8 cellular contexts compared by ENCODE assay signal in the genomic region with DNA sequence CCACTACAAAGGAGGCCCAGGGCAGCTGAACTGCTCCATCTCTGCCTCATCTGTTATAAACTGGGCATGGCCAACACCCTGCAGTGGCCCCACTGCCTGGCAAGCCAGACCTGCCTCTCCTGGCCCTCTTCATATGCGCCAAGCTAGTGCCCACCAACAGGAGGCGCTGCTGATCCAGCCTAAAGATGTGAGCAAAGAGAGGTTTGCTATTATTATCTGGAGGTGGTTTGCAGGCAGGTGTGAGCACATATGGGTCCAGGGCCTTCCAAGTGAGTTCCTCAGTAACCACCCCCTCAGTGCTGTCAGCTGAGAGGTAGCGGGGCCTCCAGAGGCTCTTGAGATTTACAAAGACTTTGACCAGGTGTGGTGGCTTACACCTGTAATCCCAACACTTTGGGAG.
A peak's percentile ranks its signal among the peaks of the same experiment; 100 is the strongest.
DNase-seq lines count a peak whose midpoint lies in the region; ATAC-seq and TF ChIP-seq lines count a peak whose summit lies in the region.

No MANE protein-coding gene starts in this region.

- no peak overlapping the region for H3K4me3 Mint-ChIP-seq in endothelial cell (ENCODE audit: unreplicated experiment)

- H3K4me3 ChIP-seq in left ventricle myocardium inferior, result no peak overlapping the region
- no peak overlapping the region for H3K4me3 ChIP-seq in right atrium auricular region

- H3K36me3 ChIP-seq in left ventricle myocardium inferior (no peaks in the 10 kb centered on the region), right atrium auricular region (no peaks in the 10 kb centered on the region)

- H3K36me3 Mint-ChIP-seq in endothelial cell (ENCODE audit: low read depth, unreplicated experiment), result peaks cover 5% of the 10 kb centered on the region

- no peak for ATAC-seq in HG03135 (IDR thresholded peaks at IDR 0.05; ENCODE audit: unreplicated experiment)

- DNase-seq in left ventricle myocardium inferior, result no peak
- no peak for DNase-seq in right atrium auricular region (ENCODE audit: low spot score)
- peak; percentile 67 to 68 for DNase-seq in activated CD4-positive, alpha-beta T cell treated with anti-CD3 and anti-CD28 coated beads, Interleukin-2, amount 50 U/mL, for 4 hours
- peak; percentile 54 for DNase-seq in endothelial cell (ENCODE audit: low spot score)
- peak; percentile 44 for DNase-seq in stimulated activated CD4-positive, alpha-beta T cell treated with anti-CD3 and anti-CD28 coated beads, Interleukin-2, amount 100 ng/mL, for 4 hours (ENCODE audit: low read depth)
- no peak for DNase-seq in hippocampal formation (lab: John Stamatoyannopoulos, UW)
- no peak for DNase-seq in occipital lobe (lab: John Stamatoyannopoulos, UW)

- H3K9me3 Mint-ChIP-seq in endothelial cell (ENCODE audit: unreplicated experiment), result no peaks in the 10 kb centered on the region

- H3K27me3 ChIP-seq in left ventricle myocardium inferior (ENCODE audit: low read depth) (peaks cover 15% of the 10 kb centered on the region), right atrium auricular region (no peaks in the 10 kb centered on the region)

- H3K27me3 Mint-ChIP-seq in endothelial cell (ENCODE audit: unreplicated experiment), result peaks cover 5% of the 10 kb centered on the region

- H3K4me1 Mint-ChIP-seq in endothelial cell (ENCODE audit: unreplicated experiment), result peaks cover 20% of the 10 kb centered on the region

- H3K27ac ChIP-seq in left ventricle myocardium inferior (replicated peaks) (no peak overlapping the region), right atrium auricular region (no peak overlapping the region)

- H3K9me3 ChIP-seq in left ventricle myocardium inferior (replicated peaks) (no peaks in the 10 kb centered on the region), right atrium auricular region (no peaks in the 10 kb centered on the region)

- H3K4me1 ChIP-seq in left ventricle myocardium inferior, result peaks cover 16% of the 10 kb centered on the region
- H3K4me1 ChIP-seq in right atrium auricular region, result peaks cover 0 to 18% of the 10 kb centered on the region in 2 donors

- peak; percentile 46 for TF ChIP-seq CTCF in left ventricle myocardium inferior (IDR thresholded peaks at IDR 0.05; ENCODE audit: borderline replicate concordance)
- TF ChIP-seq CTCF in right atrium auricular region (IDR thresholded peaks at IDR 0.05), result peak in 1 of 2 donors; percentile 46
- TF ChIP-seq CTCF in endothelial cell (IDR thresholded peaks at IDR 0.05; ENCODE audit: unreplicated experiment), result peak; percentile 82

- no peak overlapping the region for H3K27ac Mint-ChIP-seq in endothelial cell (ENCODE audit: unreplicated experiment)

- intact Hi-C loops in left ventricle myocardium inferior (cut with micrococcal nuclease), result no loop called here

Comparison
In these comparisons a context has a peak if more than half of its experiments do, and no peak if none do; other contexts are left out.
1. DNase-seq: peak in activated CD4-positive, alpha-beta T cell treated with anti-CD3 and anti-CD28 coated beads, Interleukin-2, amount 50 U/mL, for 4 hours (2 of 2), endothelial cell (single experiment) and stimulated activated CD4-positive, alpha-beta T cell treated with anti-CD3 and anti-CD28 coated beads, Interleukin-2, amount 100 ng/mL, for 4 hours (single experiment); none in left ventricle myocardium inferior (single experiment), right atrium auricular region (single experiment), hippocampal formation (0 of 2) and occipital lobe (single experiment).